ENCODE assay signal across 9 cellular contexts in genomic region chr15:81292516-81293001, GRCh38. TPM values are rescaled to one million over a fixed set of nuclear protein-coding genes. Genes with fewer than 3 reads are reported as not detected.
DNase-seq lines count a peak whose midpoint lies in the region; ATAC-seq and TF ChIP-seq lines count a peak whose summit lies in the region.
"Had no signal": no experiment of that assay in that cellular context is flagged by ENCODE, and none has a peak within 500 bp of the region (broad histone marks: within the 10 kb centered on the region; RNA-seq: fewer than 3 reads in every experiment).

No MANE protein-coding gene starts in this region.

- no peaks in the 10 kb centered on the region for H3K9me3 ChIP-seq in adrenal gland (replicated peaks in 1 of 3)

- no peaks in the 10 kb centered on the region for H3K27me3 Mint-ChIP-seq in activated T-cell treated with anti-CD3 and anti-CD28 coated beads, Interleukin-2, amount 50 U/mL, for 4 hours (ENCODE audit: low read depth)
- H3K27me3 Mint-ChIP-seq in stimulated activated naive CD8-positive, alpha-beta T cell treated with anti-CD3 and anti-CD28 coated beads, Interleukin-15, amount 100 ng/mL, for 72 hours, result no peaks in the 10 kb centered on the region

- intact Hi-C loops in dorsolateral prefrontal cortex (cut with DNase I) (no loop called here), adrenal gland (cut with DNase I) (no loop called here)

- TF ChIP-seq POLR2A in adrenal gland (IDR thresholded peaks at IDR 0.05), result no peak

- H3K27me3 ChIP-seq in dorsolateral prefrontal cortex (no peaks in the 10 kb centered on the region), adrenal gland (no peaks in the 10 kb centered on the region)

- no peak for TF ChIP-seq CTCF in dorsolateral prefrontal cortex (IDR thresholded peaks at IDR 0.05 in 54 of 56, conservative IDR thresholded peaks at IDR 0.05 in 2 of 56; ENCODE audit: low read depth in 1 of 56, partially characterized antibody in 56 of 56)
- no peak for TF ChIP-seq CTCF in adrenal gland (IDR thresholded peaks at IDR 0.05)

- WGBS in adrenal gland, 4 donors, result 78 to 91% (median 83%) methylated on average over 7 to 12 of the region's 12 CpGs

- H3K27ac ChIP-seq in dorsolateral prefrontal cortex, result no peak overlapping the region
- no peak overlapping the region for H3K27ac ChIP-seq in adrenal gland

- ATAC-seq in HG03097 (IDR thresholded peaks at IDR 0.05; ENCODE audit: low FRiP score, unreplicated experiment), result peak; percentile 19
- peak; percentile 16 to 17 for ATAC-seq in activated T-cell treated with anti-CD3 and anti-CD28 coated beads, Interleukin-2, amount 50 U/mL, for 4 hours
- ATAC-seq in stimulated activated naive CD8-positive, alpha-beta T cell treated with anti-CD3 and anti-CD28 coated beads, Interleukin-15, amount 100 ng/mL, for 72 hours, result peak; percentile 40

- H3K4me1 Mint-ChIP-seq in activated T-cell treated with anti-CD3 and anti-CD28 coated beads, Interleukin-2, amount 50 U/mL, for 4 hours (ENCODE audit: low read depth), result peaks cover 96% of the 10 kb centered on the region
- peaks cover 94% of the 10 kb centered on the region for H3K4me1 Mint-ChIP-seq in stimulated activated naive CD8-positive, alpha-beta T cell treated with anti-CD3 and anti-CD28 coated beads, Interleukin-15, amount 100 ng/mL, for 72 hours

- H3K36me3 ChIP-seq in adrenal gland (replicated peaks in 1 of 2), result no peaks in the 10 kb centered on the region

- peaks cover 9% of the 10 kb centered on the region for H3K9me3 Mint-ChIP-seq in activated T-cell treated with anti-CD3 and anti-CD28 coated beads, Interleukin-2, amount 50 U/mL, for 4 hours
- H3K9me3 Mint-ChIP-seq in stimulated activated naive CD8-positive, alpha-beta T cell treated with anti-CD3 and anti-CD28 coated beads, Interleukin-15, amount 100 ng/mL, for 72 hours, result peaks cover 8 to 13% of the 10 kb centered on the region in 2 donors

- H3K4me3 ChIP-seq in dorsolateral prefrontal cortex, result no peak overlapping the region
- H3K4me3 ChIP-seq in adrenal gland, result no peak overlapping the region

- H3K4me1 ChIP-seq in adrenal gland (replicated peaks in 1 of 2), result peaks cover 0 to 18% of the 10 kb centered on the region in 2 donors

- peak overlapping the region; percentile 98 for H3K4me3 Mint-ChIP-seq in activated T-cell treated with anti-CD3 and anti-CD28 coated beads, Interleukin-2, amount 50 U/mL, for 4 hours
- H3K4me3 Mint-ChIP-seq in stimulated activated naive CD8-positive, alpha-beta T cell treated with anti-CD3 and anti-CD28 coated beads, Interleukin-15, amount 100 ng/mL, for 72 hours, result peak overlapping the region; percentile 99 to 100

- DNase-seq in activated CD8-positive, alpha-beta memory T cell treated with anti-CD3 and anti-CD28 coated beads for 24 hours, result peak; percentile 71
- no peak for DNase-seq in activated CD8-positive, alpha-beta memory T cell treated with anti-CD3 and anti-CD28 coated beads, Interleukin-2, amount 50 U/mL, for 48 hours
- DNase-seq in activated T-cell treated with anti-CD3 and anti-CD28 coated beads, Interleukin-2, amount 50 U/mL, for 4 hours, result peak; percentile 48
- peak in 1 of 2 donors; percentile 66 for DNase-seq in stimulated activated naive CD8-positive, alpha-beta T cell treated with anti-CD3 and anti-CD28 coated beads, Interleukin-15, amount 100 ng/mL, for 72 hours
- no peak for DNase-seq in medulla oblongata (ENCODE audit: extremely low spot score)
- no peak for DNase-seq in dorsolateral prefrontal cortex
- DNase-seq in adrenal gland, result no peak
- DNase-seq: NCI-H510A treated with DMSO at 0.1 percent for 48 hours had no signal

- peaks cover 7% of the 10 kb centered on the region for H3K36me3 Mint-ChIP-seq in activated T-cell treated with anti-CD3 and anti-CD28 coated beads, Interleukin-2, amount 50 U/mL, for 4 hours (ENCODE audit: insufficient read depth)

- H3K27ac Mint-ChIP-seq in stimulated activated naive CD8-positive, alpha-beta T cell treated with anti-CD3 and anti-CD28 coated beads, Interleukin-15, amount 100 ng/mL, for 72 hours, result peak overlapping the region; percentile 87 to 97

RNA-seq across cellular contexts. Expression of gene STARD5, which starts 31.4 kb away (rescaled TPM):
- total RNA-seq in activated T-cell treated with anti-CD3 and anti-CD28 coated beads, Interleukin-2, amount 50 U/mL, for 4 hours, result 1 to 10 TPM; 2.8 to 5.3 (median 3.7) TPM
- 10 to 100 TPM in 53 of 120 experiments, 1 to 10 TPM in 67; 4.8 to 16.1 (median 9.5) TPM for total RNA-seq in dorsolateral prefrontal cortex
- total RNA-seq in adrenal gland, result 1 to 10 TPM in 7 of 8 donors, under 1 TPM in 1; 0.97 to 6.1 (median 3.3) TPM
- 1 to 10 TPM; 3.4 to 5.1 (median 3.8) TPM for polyA plus RNA-seq in adrenal gland

Comparison
In these comparisons a context has a peak if more than half of its experiments do, and no peak if none do; other contexts are left out.
1. DNase-seq: peak in activated CD8-positive, alpha-beta memory T cell treated with anti-CD3 and anti-CD28 coated beads for 24 hours (single experiment) and activated T-cell treated with anti-CD3 and anti-CD28 coated beads, Interleukin-2, amount 50 U/mL, for 4 hours (single experiment); none in activated CD8-positive, alpha-beta memory T cell treated with anti-CD3 and anti-CD28 coated beads, Interleukin-2, amount 50 U/mL, for 48 hours (single experiment), medulla oblongata (single experiment), dorsolateral prefrontal cortex (0 of 10) and adrenal gland (0 of 7).
2. Peak in every context shown above with its lines, with median percentiles within 50 percentile points of each other: ATAC-seq.